1 cellular context compared by ENCODE assay signal in genomic region chr2:43637030-43637803, GRCh38.
TF ChIP-seq lines count a peak whose summit lies in the region.

PLEKHH2 (plus strand) TSS chr2:43637260; CDS start chr2:43644674, 7,414 bp downstream.

TF ChIP-seq in HepG2, 621 proteins besides CTCF, POLR2A, EP300 and RAD21 (continued from another document and continues in another):
- no peak for TF ChIP-seq ETS1 (CRISPR knock-in tag; IDR thresholded peaks at IDR 0.05)
- TF ChIP-seq ZNF20 (CRISPR knock-in tag; IDR thresholded peaks at IDR 0.05) = no peak
- no peak for TF ChIP-seq CCAR2 (optimal IDR thresholded peaks at IDR 0.05; ENCODE audit: low read depth, low read length)
- TF ChIP-seq ZBTB7A (CRISPR knock-in tag; IDR thresholded peaks at IDR 0.05) = no peak
- TF ChIP-seq FLYWCH1 (CRISPR knock-in tag; IDR thresholded peaks at IDR 0.05) = no peak
- TF ChIP-seq HNRNPUL1 (IDR thresholded peaks at IDR 0.05; ENCODE audit: low read depth, low read length) = no peak
- TF ChIP-seq KAT7 (CRISPR knock-in tag; IDR thresholded peaks at IDR 0.05; ENCODE audit: borderline replicate concordance) = peak; percentile 31; the same call in 1 of the 2 replicates
- no peak for TF ChIP-seq SUZ12 (IDR thresholded peaks at IDR 0.05; ENCODE audit: low read depth, low read length)
- TF ChIP-seq SP1 (IDR thresholded peaks at IDR 0.05) = 0 out of 2 replicates have a peak, but pooled peaks have one; percentile 28
- peak; percentile 98 for TF ChIP-seq SP1 (CRISPR knock-in tag; IDR thresholded peaks at IDR 0.05)
- TF ChIP-seq ZNF530 (CRISPR knock-in tag; IDR thresholded peaks at IDR 0.05; ENCODE audit: low read depth) = no peak
- TF ChIP-seq CBX2 (IDR thresholded peaks at IDR 0.05; ENCODE audit: low read depth, low read length) = no peak
- no peak; the same call in 1 of the 2 replicates for TF ChIP-seq CBX2 (CRISPR knock-in tag; IDR thresholded peaks at IDR 0.05; ENCODE audit: low read depth)
- no peak for TF ChIP-seq TIGD3 (CRISPR knock-in tag; IDR thresholded peaks at IDR 0.05; ENCODE audit: borderline replicate concordance)
- TF ChIP-seq RXRB (CRISPR knock-in tag; IDR thresholded peaks at IDR 0.05; ENCODE audit: borderline replicate concordance) = no peak
- no peak for TF ChIP-seq GATAD1 (CRISPR knock-in tag; IDR thresholded peaks at IDR 0.05)
- TF ChIP-seq ZNF564 (CRISPR knock-in tag; IDR thresholded peaks at IDR 0.05) = no peak
- no peak for TF ChIP-seq ZNF576 (CRISPR knock-in tag; IDR thresholded peaks at IDR 0.05)
- peak; percentile 64; the same call in 1 of the 2 replicates for TF ChIP-seq ZNF768 (CRISPR knock-in tag; IDR thresholded peaks at IDR 0.05)
- no peak for TF ChIP-seq NFIC (IDR thresholded peaks at IDR 0.05; ENCODE audit: low read length)
- TF ChIP-seq SATB2 (CRISPR knock-in tag; IDR thresholded peaks at IDR 0.05) = 0 out of 2 replicates have a peak, but pooled peaks have one; percentile 59
- no peak for TF ChIP-seq ELF4 (CRISPR knock-in tag; IDR thresholded peaks at IDR 0.05; ENCODE audit: borderline replicate concordance)
- TF ChIP-seq ZNF773 (CRISPR knock-in tag; IDR thresholded peaks at IDR 0.05; ENCODE audit: borderline replicate concordance) = no peak
- 0 out of 2 replicates have a peak, but pooled peaks have one; percentile 20 for TF ChIP-seq ZNF607 (CRISPR knock-in tag; IDR thresholded peaks at IDR 0.05; ENCODE audit: borderline replicate concordance)
- no peak for TF ChIP-seq WIZ (CRISPR knock-in tag; IDR thresholded peaks at IDR 0.05)
- no peak for TF ChIP-seq ZNF772 (CRISPR knock-in tag; IDR thresholded peaks at IDR 0.05)
- no peak for TF ChIP-seq ZNF776 (CRISPR knock-in tag; IDR thresholded peaks at IDR 0.05)
- TF ChIP-seq CHCHD3 (CRISPR knock-in tag; IDR thresholded peaks at IDR 0.05) = no peak
- TF ChIP-seq KDM3A (CRISPR knock-in tag; IDR thresholded peaks at IDR 0.05; ENCODE audit: low read depth) = no peak
- TF ChIP-seq ZNF841 (CRISPR knock-in tag; IDR thresholded peaks at IDR 0.05; ENCODE audit: borderline replicate concordance) = no peak
- no peak for TF ChIP-seq PLSCR1 (CRISPR knock-in tag; IDR thresholded peaks at IDR 0.05; ENCODE audit: borderline replicate concordance)
- no peak for TF ChIP-seq ZNF782 (CRISPR knock-in tag; IDR thresholded peaks at IDR 0.05; ENCODE audit: borderline replicate concordance)
- TF ChIP-seq ATF1 (CRISPR knock-in tag; IDR thresholded peaks at IDR 0.05) = no peak
- TF ChIP-seq ZGPAT (CRISPR knock-in tag; IDR thresholded peaks at IDR 0.05) = peak; percentile 86; the same call in 1 of the 2 replicates
- no peak for TF ChIP-seq MAFF (IDR thresholded peaks at IDR 0.05; ENCODE audit: low read depth, low read length)
- TF ChIP-seq AGO1 (IDR thresholded peaks at IDR 0.05; ENCODE audit: low read depth, low read length, poor library complexity, severe bottlenecking) = peak; percentile 32
- no peak for TF ChIP-seq THAP8 (CRISPR knock-in tag; IDR thresholded peaks at IDR 0.05; ENCODE audit: borderline replicate concordance)
- TF ChIP-seq, protein P1, sequence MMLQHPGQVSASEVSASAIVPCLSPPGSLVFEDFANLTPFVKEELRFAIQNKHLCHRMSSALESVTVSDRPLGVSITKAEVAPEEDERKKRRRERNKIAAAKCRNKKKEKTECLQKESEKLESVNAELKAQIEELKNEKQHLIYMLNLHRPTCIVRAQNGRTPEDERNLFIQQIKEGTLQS (CRISPR knock-in tag; IDR thresholded peaks at IDR 0.05) = no peak
- no peak; the same call in 1 of the 2 replicates for TF ChIP-seq ZBTB20 (CRISPR knock-in tag; IDR thresholded peaks at IDR 0.05; ENCODE audit: borderline replicate concordance, low read depth)
- no peak for TF ChIP-seq JUNB (CRISPR knock-in tag; IDR thresholded peaks at IDR 0.05; ENCODE audit: borderline replicate concordance)
- TF ChIP-seq NCOR1 (IDR thresholded peaks at IDR 0.05; ENCODE audit: borderline replicate concordance, low read length) = no peak
- no peak for TF ChIP-seq ZNF720 (CRISPR knock-in tag; IDR thresholded peaks at IDR 0.05)
- no peak for TF ChIP-seq DPF2 (CRISPR knock-in tag; IDR thresholded peaks at IDR 0.05; ENCODE audit: borderline replicate concordance, low read depth)
- TF ChIP-seq TEF (CRISPR knock-in tag; IDR thresholded peaks at IDR 0.05) = 0 out of 2 replicates have a peak, but pooled peaks have one; percentile 6
- no peak for TF ChIP-seq ZNF329 (CRISPR knock-in tag; IDR thresholded peaks at IDR 0.05; ENCODE audit: low read depth)
- TF ChIP-seq MED1 (CRISPR knock-in tag; IDR thresholded peaks at IDR 0.05) = peak; percentile 34; the same call in 1 of the 2 replicates
- peak; percentile 62 for TF ChIP-seq ISL2 (CRISPR knock-in tag; IDR thresholded peaks at IDR 0.05)
- no peak for TF ChIP-seq NFRKB (IDR thresholded peaks at IDR 0.05)
- no peak for TF ChIP-seq ZNF251 (CRISPR knock-in tag; IDR thresholded peaks at IDR 0.05)
- TF ChIP-seq ZFP62 (CRISPR knock-in tag; IDR thresholded peaks at IDR 0.05) = no peak
- 0 out of 2 replicates have a peak, but pooled peaks have one; percentile 32 for TF ChIP-seq ZNF446 (CRISPR knock-in tag; IDR thresholded peaks at IDR 0.05)
- TF ChIP-seq ZNF83 (CRISPR knock-in tag; IDR thresholded peaks at IDR 0.05; ENCODE audit: borderline replicate concordance) = no peak
- TF ChIP-seq ZFY (CRISPR knock-in tag; IDR thresholded peaks at IDR 0.05) = 0 out of 2 replicates have a peak, but pooled peaks have one; percentile 44
- no peak; the same call in 1 of the 2 replicates for TF ChIP-seq SRY (CRISPR knock-in tag; IDR thresholded peaks at IDR 0.05)
- TF ChIP-seq, protein P2, sequence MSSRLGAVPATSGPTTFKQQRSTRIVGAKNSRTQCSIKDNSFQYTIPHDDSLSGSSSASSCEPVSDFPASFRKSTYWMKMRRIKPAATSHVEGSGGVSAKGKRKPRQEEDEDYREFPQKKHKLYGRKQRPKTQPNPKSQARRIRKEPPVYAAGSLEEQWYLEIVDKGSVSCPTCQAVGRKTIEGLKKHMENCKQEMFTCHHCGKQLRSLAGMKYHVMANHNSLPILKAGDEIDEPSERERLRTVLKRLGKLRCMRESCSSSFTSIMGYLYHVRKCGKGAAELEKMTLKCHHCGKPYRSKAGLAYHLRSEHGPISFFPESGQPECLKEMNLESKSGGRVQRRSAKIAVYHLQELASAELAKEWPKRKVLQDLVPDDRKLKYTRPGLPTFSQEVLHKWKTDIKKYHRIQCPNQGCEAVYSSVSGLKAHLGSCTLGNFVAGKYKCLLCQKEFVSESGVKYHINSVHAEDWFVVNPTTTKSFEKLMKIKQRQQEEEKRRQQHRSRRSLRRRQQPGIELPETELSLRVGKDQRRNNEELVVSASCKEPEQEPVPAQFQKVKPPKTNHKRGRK (CRISPR knock-in tag; IDR thresholded peaks at IDR 0.05) = no peak
- TF ChIP-seq MED13 (CRISPR knock-in tag; IDR thresholded peaks at IDR 0.05) = peak; percentile 58; the same call in 1 of the 2 replicates
- TF ChIP-seq, protein P3, sequence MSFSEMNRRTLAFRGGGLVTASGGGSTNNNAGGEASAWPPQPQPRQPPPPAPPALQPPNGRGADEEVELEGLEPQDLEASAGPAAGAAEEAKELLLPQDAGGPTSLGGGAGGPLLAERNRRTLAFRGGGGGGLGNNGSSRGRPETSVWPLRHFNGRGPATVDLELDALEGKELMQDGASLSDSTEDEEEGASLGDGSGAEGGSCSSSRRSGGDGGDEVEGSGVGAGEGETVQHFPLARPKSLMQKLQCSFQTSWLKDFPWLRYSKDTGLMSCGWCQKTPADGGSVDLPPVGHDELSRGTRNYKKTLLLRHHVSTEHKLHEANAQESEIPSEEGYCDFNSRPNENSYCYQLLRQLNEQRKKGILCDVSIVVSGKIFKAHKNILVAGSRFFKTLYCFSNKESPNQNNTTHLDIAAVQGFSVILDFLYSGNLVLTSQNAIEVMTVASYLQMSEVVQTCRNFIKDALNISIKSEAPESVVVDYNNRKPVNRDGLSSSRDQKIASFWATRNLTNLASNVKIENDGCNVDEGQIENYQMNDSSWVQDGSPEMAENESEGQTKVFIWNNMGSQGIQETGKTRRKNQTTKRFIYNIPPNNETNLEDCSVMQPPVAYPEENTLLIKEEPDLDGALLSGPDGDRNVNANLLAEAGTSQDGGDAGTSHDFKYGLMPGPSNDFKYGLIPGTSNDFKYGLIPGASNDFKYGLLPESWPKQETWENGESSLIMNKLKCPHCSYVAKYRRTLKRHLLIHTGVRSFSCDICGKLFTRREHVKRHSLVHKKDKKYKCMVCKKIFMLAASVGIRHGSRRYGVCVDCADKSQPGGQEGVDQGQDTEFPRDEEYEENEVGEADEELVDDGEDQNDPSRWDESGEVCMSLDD (CRISPR knock-in tag; IDR thresholded peaks at IDR 0.05; ENCODE audit: borderline replicate concordance) = peak; percentile 89
